10 cellular contexts compared by ENCODE assay signal in the genomic region with DNA sequence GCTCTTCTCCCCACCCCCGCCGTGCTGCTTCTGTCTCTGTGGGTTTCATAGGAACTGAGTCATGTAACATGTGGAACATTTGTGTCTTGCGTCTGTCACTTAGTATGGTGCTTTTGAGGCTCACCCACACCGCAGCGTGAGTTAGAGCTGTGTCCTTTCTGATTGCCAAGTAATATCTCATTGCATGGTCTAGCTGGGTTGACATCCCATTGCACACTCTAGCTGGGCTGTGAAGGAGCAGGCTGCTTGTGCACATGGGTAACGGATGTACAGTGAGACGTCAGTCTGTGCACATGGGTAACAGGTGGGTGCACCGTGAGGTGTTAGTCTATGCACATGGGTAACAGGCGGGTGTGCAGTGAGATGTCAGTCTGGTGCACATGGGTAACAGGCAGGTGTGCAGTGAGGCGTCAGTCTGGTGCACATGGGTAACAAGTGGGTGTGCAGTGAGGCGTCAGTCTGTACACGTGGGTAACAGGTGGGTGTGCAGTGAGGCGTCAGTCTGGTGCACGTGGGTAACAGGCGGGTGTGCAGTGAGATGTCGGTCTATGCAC. TPM values are rescaled to one million over a fixed set of nuclear protein-coding genes. Genes with fewer than 3 reads are reported as not detected.
DNase-seq lines count a peak whose midpoint lies in the region; ATAC-seq lines count a peak whose summit lies in the region.
"Not testable (repeated sequence)": the region's sequence is repeated elsewhere in the genome, so short reads cannot be mapped to it uniquely, and the experiment has no call there.
"Had no signal": no experiment of that assay in that cellular context is flagged by ENCODE, and none has a peak within 500 bp of the region (broad histone marks: within the 10 kb centered on the region; RNA-seq: fewer than 3 reads in every experiment).

No MANE protein-coding gene starts in this region.

- POLR2A ChIA-PET in T-cell (lab: Charles Lee) = interaction anchor here in 1 of 2 donors (0.5 kb wide), 1 partner anchor 169 kb away, joined by 3 read pairs; no protein-coding TSS in a partner anchor
- POLR2A ChIA-PET in naive thymus-derived CD8-positive, alpha-beta T cell (lab: Charles Lee) = not testable (repeated sequence)

- H3K4me1 ChIP-seq in CD4-positive, CD25-positive, alpha-beta regulatory T cell (ENCODE audit: control insufficient read depth, insufficient read depth, low read length, poor library complexity, severe bottlenecking) = peaks cover 11% of the 10 kb centered on the region

- CTCF ChIA-PET in T-cell (lab: Charles Lee) = interaction anchor here in 1 of 2 donors (0.7 kb wide), 1 partner anchor 306 kb away, joined by 3 read pairs; no protein-coding TSS in a partner anchor

- not testable (repeated sequence) for H3K27me3 Mint-ChIP-seq in CD4-positive, CD25-positive, alpha-beta regulatory T cell; T-cell; activated naive CD8-positive, alpha-beta T cell treated with anti-CD3 and anti-CD28 coated beads, Interleukin-2, amount 50 U/mL, for 24 hours; naive thymus-derived CD8-positive, alpha-beta T cell

- ATAC-seq in CD4-positive, CD25-positive, alpha-beta regulatory T cell (ENCODE audit: low read depth in 2 of 2) = peak; percentile 88 to 89
- peak; percentile 43 for ATAC-seq in GM19397 (IDR thresholded peaks at IDR 0.05; ENCODE audit: unreplicated experiment)
- peak; percentile 51 for ATAC-seq in HG03045 (IDR thresholded peaks at IDR 0.05; ENCODE audit: unreplicated experiment)
- ATAC-seq in T-cell (replicated peaks in 1 of 4) = peak; percentile 82 to 91 (median 86)
- ATAC-seq in activated naive CD8-positive, alpha-beta T cell treated with anti-CD3 and anti-CD28 coated beads, Interleukin-2, amount 50 U/mL, for 24 hours = peak; percentile 99
- peak; percentile 82 to 85 for ATAC-seq in naive thymus-derived CD8-positive, alpha-beta T cell

- not testable (repeated sequence) for H3K36me3 Mint-ChIP-seq in CD4-positive, CD25-positive, alpha-beta regulatory T cell; T-cell; activated naive CD8-positive, alpha-beta T cell treated with anti-CD3 and anti-CD28 coated beads, Interleukin-2, amount 50 U/mL, for 24 hours (ENCODE audit: low read depth); naive thymus-derived CD8-positive, alpha-beta T cell

- H3K36me3 ChIP-seq in CD4-positive, CD25-positive, alpha-beta regulatory T cell (ENCODE audit: control insufficient read depth, insufficient read depth, low read length) = not testable (repeated sequence)

- peak in 2 of 3 donors; percentile 35 to 51 for DNase-seq in CD4-positive, CD25-positive, alpha-beta regulatory T cell
- peak in 33 of 34 experiments; percentile 16 to 76 (median 49) for DNase-seq in T-cell
- peak; percentile 12 for DNase-seq in activated CD8-positive, alpha-beta memory T cell treated with anti-CD3 and anti-CD28 coated beads, Interleukin-2, amount 50 U/mL, for 24 hours (ENCODE audit: extremely low read depth)
- peak; percentile 51 for DNase-seq in activated naive CD8-positive, alpha-beta T cell treated with anti-CD3 and anti-CD28 coated beads, Interleukin-2, amount 50 U/mL, for 24 hours
- DNase-seq in naive thymus-derived CD8-positive, alpha-beta T cell = peak in 8 of 10 donors; percentile 24 to 68 (median 48)
- DNase-seq in stimulated activated CD8-positive, alpha-beta memory T cell treated with anti-CD3 and anti-CD28 coated beads, Interleukin-15, amount 100 ng/mL, for 1 hour (ENCODE audit: low read depth) = peak; percentile 15

- H3K27ac ChIP-seq in CD4-positive, CD25-positive, alpha-beta regulatory T cell (ENCODE audit: insufficient read depth, low read length, poor library complexity, severe bottlenecking) = not testable (repeated sequence)

- H3K4me1 Mint-ChIP-seq in CD4-positive, CD25-positive, alpha-beta regulatory T cell = peaks cover 5 to 11% (median 6%) of the 10 kb centered on the region in 4 donors
- peaks cover 7 to 16% (median 16%) of the 10 kb centered on the region in 3 donors for H3K4me1 Mint-ChIP-seq in T-cell
- peaks cover 33% of the 10 kb centered on the region for H3K4me1 Mint-ChIP-seq in activated naive CD8-positive, alpha-beta T cell treated with anti-CD3 and anti-CD28 coated beads, Interleukin-2, amount 50 U/mL, for 24 hours
- H3K4me1 Mint-ChIP-seq in naive thymus-derived CD8-positive, alpha-beta T cell = peaks cover 7 to 20% (median 14%) of the 10 kb centered on the region in 4 donors

- not testable (repeated sequence) for H3K27me3 ChIP-seq in CD4-positive, CD25-positive, alpha-beta regulatory T cell (ENCODE audit: control insufficient read depth, insufficient read depth, low read length)

- H3K9me3 Mint-ChIP-seq in CD4-positive, CD25-positive, alpha-beta regulatory T cell; T-cell; activated naive CD8-positive, alpha-beta T cell treated with anti-CD3 and anti-CD28 coated beads, Interleukin-2, amount 50 U/mL, for 24 hours; naive thymus-derived CD8-positive, alpha-beta T cell: not testable (repeated sequence)

- not testable (repeated sequence) for H3K4me3 ChIP-seq in CD4-positive, CD25-positive, alpha-beta regulatory T cell (ENCODE audit: low read depth, low read length)

- peak overlapping the region in 2 of 3 donors; percentile 8 to 84 for H3K27ac Mint-ChIP-seq in CD4-positive, CD25-positive, alpha-beta regulatory T cell
- peak overlapping the region; percentile 59 to 79 for H3K27ac Mint-ChIP-seq in T-cell
- peak overlapping the region; percentile 92 for H3K27ac Mint-ChIP-seq in activated naive CD8-positive, alpha-beta T cell treated with anti-CD3 and anti-CD28 coated beads, Interleukin-2, amount 50 U/mL, for 24 hours
- H3K27ac Mint-ChIP-seq in naive thymus-derived CD8-positive, alpha-beta T cell = peak overlapping the region; percentile 60 to 94 (median 89)

- H3K9me3 ChIP-seq in CD4-positive, CD25-positive, alpha-beta regulatory T cell (ENCODE audit: control insufficient read depth in 2 of 2, low read length in 2 of 2) = not testable (repeated sequence)

- peak overlapping the region in 3 of 4 donors; percentile 39 to 80 (median 48) for H3K4me3 Mint-ChIP-seq in CD4-positive, CD25-positive, alpha-beta regulatory T cell
- peak overlapping the region; percentile 10 to 68 (median 39) for H3K4me3 Mint-ChIP-seq in T-cell
- H3K4me3 Mint-ChIP-seq in activated naive CD8-positive, alpha-beta T cell treated with anti-CD3 and anti-CD28 coated beads, Interleukin-2, amount 50 U/mL, for 24 hours = peak overlapping the region; percentile 59
- peak overlapping the region; percentile 12 to 78 (median 62) for H3K4me3 Mint-ChIP-seq in naive thymus-derived CD8-positive, alpha-beta T cell

RNA-seq across cellular contexts. Expression of a gene that starts 36.2 kb away (rescaled TPM):
- 149 TPM for total RNA-seq in CD4-positive, CD25-positive, alpha-beta regulatory T cell
- polyA plus RNA-seq in CD4-positive, CD25-positive, alpha-beta regulatory T cell = 100 to 1,000 TPM; 103 to 135 (median 126) TPM
- total RNA-seq in T-cell = 100 to 1,000 TPM; 124 to 172 (median 161) TPM
- 10 to 100 TPM; 91.8 to 98.4 TPM for total RNA-seq in naive thymus-derived CD8-positive, alpha-beta T cell
- polyA plus RNA-seq in naive thymus-derived CD8-positive, alpha-beta T cell = 100 to 1,000 TPM in 2 of 3 donors, 10 to 100 TPM in 1; 92.9 to 124 (median 100) TPM
- total RNA-seq: A673, MCF 10A had no signal

RNA-seq across cellular contexts. Expression of a gene that starts 52.1 kb away (rescaled TPM):
- total RNA-seq in CD4-positive, CD25-positive, alpha-beta regulatory T cell = 2.4 TPM
- polyA plus RNA-seq in CD4-positive, CD25-positive, alpha-beta regulatory T cell = 1 to 10 TPM in 1 of 4 donors, under 1 TPM in 3; 0.53 to 2.1 (median 0.69) TPM
- total RNA-seq in T-cell = 1 to 10 TPM; 1.4 to 2.5 (median 2.1) TPM
- total RNA-seq in naive thymus-derived CD8-positive, alpha-beta T cell = under 1 TPM; 0.49 to 0.55 TPM
- polyA plus RNA-seq in naive thymus-derived CD8-positive, alpha-beta T cell = under 1 TPM; 0.15 to 0.53 (median 0.48) TPM
- total RNA-seq: MCF 10A had no signal

Comparison
In these comparisons a context has a peak if more than half of its experiments do, and no peak if none do; other contexts are left out.
1. ATAC-seq: peak in every context shown above with its lines; median percentile 99 in activated naive CD8-positive, alpha-beta T cell treated with anti-CD3 and anti-CD28 coated beads, Interleukin-2, amount 50 U/mL, for 24 hours; 88 in CD4-positive, CD25-positive, alpha-beta regulatory T cell; 86 in T-cell; 84 in naive thymus-derived CD8-positive, alpha-beta T cell; 51 in HG03045; 43 in GM19397.